8 cellular contexts compared by ENCODE assay signal in genomic region chr1:13543927-13544556, GRCh38. TPM values are rescaled to one million over a fixed set of nuclear protein-coding genes. Genes with fewer than 3 reads are reported as not detected.
DNase-seq lines count a peak whose midpoint lies in the region; ATAC-seq, FAIRE-seq and TF ChIP-seq lines count a peak whose summit lies in the region.

No MANE protein-coding gene starts in this region.

- H3K4me1 Mint-ChIP-seq in activated CD4-positive, alpha-beta memory T cell treated with anti-CD3 and anti-CD28 coated beads, Interleukin-2, amount 10 ng/mL, durations not matched to agents 7 days and 5 days = no peaks in the 10 kb centered on the region

- FAIRE-seq in frontal cortex (lab: Jason Lieb, UNC) (no peak), pancreas (lab: Jason Lieb, UNC) (no peak)

- intact Hi-C loops in pancreas (cut with DNase I) = no loop called here

- no peak overlapping the region for H3K4me3 Mint-ChIP-seq in activated CD4-positive, alpha-beta memory T cell treated with anti-CD3 and anti-CD28 coated beads, Interleukin-2, amount 10 ng/mL, durations not matched to agents 7 days and 5 days

- no peaks in the 10 kb centered on the region for H3K9me3 Mint-ChIP-seq in activated CD4-positive, alpha-beta memory T cell treated with anti-CD3 and anti-CD28 coated beads, Interleukin-2, amount 10 ng/mL, durations not matched to agents 7 days and 5 days

- H3K36me3 ChIP-seq in SJSA1 (no peaks in the 10 kb centered on the region), pancreas (no peaks in the 10 kb centered on the region)

- no peaks in the 10 kb centered on the region for H3K9me3 ChIP-seq in SJSA1 (replicated peaks)
- no peaks in the 10 kb centered on the region for H3K9me3 ChIP-seq in pancreas

- peak; percentile 77 to 89 (median 82) for ATAC-seq in pancreas
- no peak for ATAC-seq in GM21723 (IDR thresholded peaks at IDR 0.05; ENCODE audit: unreplicated experiment)

- no peaks in the 10 kb centered on the region; the same call in 1 of the 2 replicates for H3K4me1 ChIP-seq in SJSA1 (replicated peaks)
- no peaks in the 10 kb centered on the region for H3K4me1 ChIP-seq in pancreas

- CTCF ChIA-PET in activated CD4-positive, alpha-beta memory T cell treated with anti-CD3 and anti-CD28 coated beads, Interleukin-2, amount 10 ng/mL, durations not matched to agents 7 days and 5 days (lab: Charles Lee) = interaction anchor here (0.6 kb wide), 1 partner anchor 214 kb away, joined by 3 read pairs; no protein-coding TSS in a partner anchor

- H3K4me3 ChIP-seq in SJSA1 (no peak overlapping the region), pancreas (no peak overlapping the region)

- H3K27ac ChIP-seq in SJSA1 (no peak overlapping the region), pancreas (no peak overlapping the region)

- POLR2A ChIA-PET in activated CD4-positive, alpha-beta memory T cell treated with anti-CD3 and anti-CD28 coated beads, Interleukin-2, amount 10 ng/mL, durations not matched to agents 7 days and 5 days (lab: Charles Lee) = no interaction called here

- H3K27me3 ChIP-seq in SJSA1 (replicated peaks) (no peaks in the 10 kb centered on the region), pancreas (no peaks in the 10 kb centered on the region)

- H3K27me3 Mint-ChIP-seq in activated CD4-positive, alpha-beta memory T cell treated with anti-CD3 and anti-CD28 coated beads, Interleukin-2, amount 10 ng/mL, durations not matched to agents 7 days and 5 days = no peaks in the 10 kb centered on the region

- no peaks in the 10 kb centered on the region for H3K36me3 Mint-ChIP-seq in activated CD4-positive, alpha-beta memory T cell treated with anti-CD3 and anti-CD28 coated beads, Interleukin-2, amount 10 ng/mL, durations not matched to agents 7 days and 5 days (ENCODE audit: low read depth)

- peak; percentile 46 for DNase-seq in D341Med (ENCODE audit: low spot score)
- peak; percentile 34 to 49 for DNase-seq in SJSA1 (ENCODE audit: low read depth in 1 of 2, low spot score in 2 of 2)
- DNase-seq in frontal cortex (ENCODE audit: low spot score in 2 of 2) = peak; percentile 46 to 66
- DNase-seq in pancreas = peak in 4 of 6 donors; percentile 25 to 63 (median 48)
- DNase-seq in activated CD8-positive, alpha-beta memory T cell treated with anti-CD3 and anti-CD28 coated beads for 24 hours = no peak
- DNase-seq in activated CD4-positive, alpha-beta memory T cell treated with anti-CD3 and anti-CD28 coated beads, Interleukin-2, amount 10 ng/mL, durations not matched to agents 7 days and 5 days = no peak
- no peak for DNase-seq in NCI-H1105 treated with DMSO at 0.1 percent for 48 hours (lab: John Stamatoyannopoulos, UW)

- 25 to 33% methylated on average over 14 of the region's 14 CpGs for WGBS in pancreas, 2 donors

- H3K27ac Mint-ChIP-seq in activated CD4-positive, alpha-beta memory T cell treated with anti-CD3 and anti-CD28 coated beads, Interleukin-2, amount 10 ng/mL, durations not matched to agents 7 days and 5 days = no peak overlapping the region

- TF ChIP-seq CTCF in pancreas (IDR thresholded peaks at IDR 0.05) = peak in 2 of 4 donors; percentile 27 to 34

RNA-seq across cellular contexts. Expression of gene LRRC38, which starts 30.2 kb away (rescaled TPM):
- total RNA-seq in SJSA1 (2014; rRNA removed; shearing (Covaris generic)) = not detected in 2 replicates
- total RNA-seq in frontal cortex (not detected), pancreas (not detected)
- not detected for polyA plus RNA-seq in pancreas
- total RNA-seq in activated CD4-positive, alpha-beta memory T cell treated with anti-CD3 and anti-CD28 coated beads, Interleukin-2, amount 10 ng/mL, durations not matched to agents 7 days and 5 days = not detected

RNA-seq across cellular contexts. Expression of gene PDPN, which starts 39.6 kb away (rescaled TPM):
- total RNA-seq in SJSA1 (2014; rRNA removed; shearing (Covaris generic)) = 36.0 and 43.8 TPM in 2 replicates
- 4.1 TPM for total RNA-seq in frontal cortex
- total RNA-seq in pancreas = 10 to 100 TPM in 1 of 6 donors, 1 to 10 TPM in 3, under 1 TPM in 2; 0.83 to 10.4 (median 3.3) TPM
- 1 to 10 TPM; 1.3 to 1.4 TPM for polyA plus RNA-seq in pancreas
- total RNA-seq in activated CD4-positive, alpha-beta memory T cell treated with anti-CD3 and anti-CD28 coated beads, Interleukin-2, amount 10 ng/mL, durations not matched to agents 7 days and 5 days = not detected

Comparison
In these comparisons a context has a peak if more than half of its experiments do, and no peak if none do; other contexts are left out.
1. DNase-seq: peak in D341Med (single experiment), SJSA1 (2 of 2), frontal cortex (2 of 2) and pancreas (4 of 6); none in activated CD8-positive, alpha-beta memory T cell treated with anti-CD3 and anti-CD28 coated beads for 24 hours (single experiment), activated CD4-positive, alpha-beta memory T cell treated with anti-CD3 and anti-CD28 coated beads, Interleukin-2, amount 10 ng/mL, durations not matched to agents 7 days and 5 days (single experiment) and NCI-H1105 treated with DMSO at 0.1 percent for 48 hours (single experiment).